Comparison of ENCODE assay signal across 25 cellular contexts in genomic region chr20:44136579-44136978, GRCh38. TPM values are rescaled to one million over a fixed set of nuclear protein-coding genes. Genes with fewer than 3 reads are reported as not detected.
DNase-seq lines count a peak whose midpoint lies in the region; ATAC-seq and TF ChIP-seq lines count a peak whose summit lies in the region.
"Had no signal": no experiment of that assay in that cellular context is flagged by ENCODE, and none has a peak within 500 bp of the region (broad histone marks: within the 10 kb centered on the region; RNA-seq: fewer than 3 reads in every experiment).

No MANE protein-coding gene starts in this region.

- H3K27me3 Mint-ChIP-seq in Caco-2 (ENCODE audit: insufficient read depth, unreplicated experiment), result no peaks in the 10 kb centered on the region
- H3K27me3 Mint-ChIP-seq in activated naive CD4-positive, alpha-beta T cell treated with anti-CD3 and anti-CD28 coated beads for 36 hours (ENCODE audit: low read depth), result peaks cover 4% of the 10 kb centered on the region
- H3K27me3 Mint-ChIP-seq: progenitor cell of endocrine pancreas had no signal

- H3K4me3 Mint-ChIP-seq in Caco-2 (ENCODE audit: unreplicated experiment), result peak overlapping the region; percentile 55
- no peak overlapping the region for H3K4me3 Mint-ChIP-seq in activated naive CD4-positive, alpha-beta T cell treated with anti-CD3 and anti-CD28 coated beads for 36 hours
- H3K4me3 Mint-ChIP-seq: stimulated activated naive CD8-positive, alpha-beta T cell treated with anti-CD3 and anti-CD28 coated beads, Interleukin-15, Interleukin-2, amounts not matched to agents 100 ng/mL and 50 ng/mL, for 24 hours had no signal

- POLR2A ChIA-PET in Caco-2 (lab: Charles Lee), result interaction anchor here (0.6 to 1.7 kb wide), 8 partner anchors 9 to 141 kb away, joined by 3 to 20 read pairs (median 6); partner anchors contain the start of genes JPH2 and OSER1

- intact Hi-C loops in Caco-2 (cut with micrococcal nuclease; ENCODE audit: unreplicated experiment), result loop anchor here (2.0 kb wide), 1 partner anchor 20 kb away; no protein-coding TSS in a partner anchor
- intact Hi-C loops in gastrocnemius medialis (cut with DNase I; ENCODE audit: low total_unique reads), result no loop called here
- intact Hi-C loops in activated naive CD4-positive, alpha-beta T cell treated with anti-CD3 and anti-CD28 coated beads for 36 hours (cut with micrococcal nuclease), result no loop called here

- H3K27ac ChIP-seq in SJSA1 (peak overlapping the region; percentile 23), mesodermal cell (ENCODE audit: low read depth, low read length, severe bottlenecking) (peak overlapping the region; percentile 97), gastrocnemius medialis (peak overlapping the region; percentile 89 to 93 (median 92)), foreskin keratinocyte (no peak overlapping the region)
- H3K27ac ChIP-seq: BLaER1 had no signal

- TF ChIP-seq CTCF in Caco-2 (IDR thresholded peaks at IDR 0.05; ENCODE audit: insufficient read depth in 1 of 2, low read depth in 1 of 2, low read length in 1 of 2, severe bottlenecking in 1 of 2, unreplicated experiment in 1 of 2) (no peak), gastrocnemius medialis (IDR thresholded peaks at IDR 0.05 in 4 of 5, conservative IDR thresholded peaks at IDR 0.05 in 1 of 5) (no peak), foreskin keratinocyte (conservative IDR thresholded peaks at IDR 0.05) (no peak)

- CTCF ChIA-PET in Caco-2 (lab: Charles Lee), result interaction anchor here (0.6 to 3.7 kb wide), 8 partner anchors 9 to 688 kb away, joined by 3 to 52 read pairs (median 8); no protein-coding TSS in a partner anchor
- CTCF ChIA-PET in activated naive CD4-positive, alpha-beta T cell treated with anti-CD3 and anti-CD28 coated beads for 36 hours (lab: Charles Lee), result interaction anchor here (1.3 to 1.7 kb wide), 2 partner anchors 19 to 53 kb away, joined by 3 to 5 read pairs; no protein-coding TSS in a partner anchor

- in situ Hi-C loops in gastrocnemius medialis (cut with MboI; ENCODE audit: low sequenced_read_pairs in 4 of 4), result no loop called here

- peaks cover 8% of the 10 kb centered on the region for H3K36me3 Mint-ChIP-seq in Caco-2 (ENCODE audit: insufficient read depth, unreplicated experiment)
- H3K36me3 Mint-ChIP-seq in activated naive CD4-positive, alpha-beta T cell treated with anti-CD3 and anti-CD28 coated beads for 36 hours (ENCODE audit: low read depth), result no peaks in the 10 kb centered on the region

- no peak for TF ChIP-seq POLR2A in gastrocnemius medialis (IDR thresholded peaks at IDR 0.05)

- ATAC-seq in gastrocnemius medialis (no peak), foreskin keratinocyte (no peak)
- ATAC-seq: PC-3 had no signal

- H3K4me1 Mint-ChIP-seq in Caco-2 (ENCODE audit: low read depth, unreplicated experiment), result peaks cover 39% of the 10 kb centered on the region
- no peaks in the 10 kb centered on the region for H3K4me1 Mint-ChIP-seq in activated naive CD4-positive, alpha-beta T cell treated with anti-CD3 and anti-CD28 coated beads for 36 hours (ENCODE audit: low read depth)

- peaks cover 51% of the 10 kb centered on the region for H3K4me1 ChIP-seq in Caco-2
- H3K4me1 ChIP-seq in SJSA1 (replicated peaks), result peaks cover 42% of the 10 kb centered on the region
- peaks cover 27% of the 10 kb centered on the region for H3K4me1 ChIP-seq in mesodermal cell (ENCODE audit: control insufficient read depth, insufficient read depth, low read length, poor library complexity, severe bottlenecking)
- peaks cover 33 to 41% of the 10 kb centered on the region in 2 donors for H3K4me1 ChIP-seq in gastrocnemius medialis
- no peaks in the 10 kb centered on the region for H3K4me1 ChIP-seq in foreskin keratinocyte

- BruUV-seq in Caco-2 (replicated peaks; lab: Mats Ljungman, UMichigan), result TSS peak; percentile 32

- H3K9me3 ChIP-seq in Caco-2 (no peaks in the 10 kb centered on the region), SJSA1 (replicated peaks) (no peaks in the 10 kb centered on the region), mesodermal cell (ENCODE audit: control insufficient read depth, low read length) (no peaks in the 10 kb centered on the region), gastrocnemius medialis (no peaks in the 10 kb centered on the region)
- H3K9me3 ChIP-seq: BLaER1 had no signal

- H3K9me3 Mint-ChIP-seq in Caco-2 (ENCODE audit: unreplicated experiment), result no peaks in the 10 kb centered on the region
- no peaks in the 10 kb centered on the region for H3K9me3 Mint-ChIP-seq in activated naive CD4-positive, alpha-beta T cell treated with anti-CD3 and anti-CD28 coated beads for 36 hours
- H3K9me3 Mint-ChIP-seq: stimulated activated naive CD8-positive, alpha-beta T cell treated with anti-CD3 and anti-CD28 coated beads, Interleukin-15, Interleukin-2, amounts not matched to agents 100 ng/mL and 50 ng/mL, for 24 hours had no signal

- no peak overlapping the region for H3K4me3 ChIP-seq in Caco-2 (ENCODE audit: low read depth, low read length)
- H3K4me3 ChIP-seq in SJSA1, result no peak overlapping the region
- no peak overlapping the region for H3K4me3 ChIP-seq in mesodermal cell (ENCODE audit: extremely low read depth, insufficient read depth, low read length, poor library complexity, severe bottlenecking)
- no peak overlapping the region for H3K4me3 ChIP-seq in gastrocnemius medialis
- H3K4me3 ChIP-seq: BLaER1 had no signal

- no peak for DNase-seq in Caco-2
- DNase-seq in SJSA1 (ENCODE audit: low read depth in 1 of 2, low spot score in 2 of 2), result no peak
- DNase-seq in gastrocnemius medialis, result peak in 1 of 2 donors; percentile 1
- no peak for DNase-seq in CD1c-positive myeloid dendritic cell (ENCODE audit: extremely low spot score)
- no peak for DNase-seq in foreskin keratinocyte
- no peak for DNase-seq in RPMI8226
- no peak for DNase-seq in activated naive CD4-positive, alpha-beta T cell treated with anti-CD3 and anti-CD28 coated beads for 36 hours
- DNase-seq: ACHN; activated CD4-positive, alpha-beta T cell treated with anti-CD3 and anti-CD28 coated beads for 1 hour; activated naive CD4-positive, alpha-beta T cell treated with anti-CD3 and anti-CD28 coated beads, Interleukin-2, amount 50 U/mL, for 16 hours; activated T-cell treated with anti-CD3 and anti-CD28 coated beads, Interleukin-2, amount 50 U/mL, for 48 hours; cerebellar nuclear complex; effector CD4-positive, alpha-beta T cell; NCI-H1694 treated with DMSO at 0.1 percent for 48 hours; NCI-H226; NCI-H748 treated with DMSO at 0.1 percent for 48 hours; PC-3; stimulated activated CD4-positive, alpha-beta T cell treated with anti-CD3 and anti-CD28 coated beads, Interleukin-4, amount 100 ng/mL, for 24 hours had no signal

- no peaks in the 10 kb centered on the region for H3K36me3 ChIP-seq in Caco-2 (ENCODE audit: control insufficient read depth, insufficient read depth, low read length)
- no peaks in the 10 kb centered on the region; the same call in 1 of the 2 replicates for H3K36me3 ChIP-seq in SJSA1
- no peaks in the 10 kb centered on the region for H3K36me3 ChIP-seq in mesodermal cell (ENCODE audit: control insufficient read depth, insufficient read depth, low read length)
- no peaks in the 10 kb centered on the region for H3K36me3 ChIP-seq in gastrocnemius medialis
- H3K36me3 ChIP-seq: BLaER1 had no signal

- peak overlapping the region; percentile 37 for H3K27ac Mint-ChIP-seq in Caco-2 (ENCODE audit: unreplicated experiment)
- no peak overlapping the region for H3K27ac Mint-ChIP-seq in activated naive CD4-positive, alpha-beta T cell treated with anti-CD3 and anti-CD28 coated beads for 36 hours
- H3K27ac Mint-ChIP-seq: stimulated activated naive CD8-positive, alpha-beta T cell treated with anti-CD3 and anti-CD28 coated beads, Interleukin-15, Interleukin-2, amounts not matched to agents 100 ng/mL and 50 ng/mL, for 24 hours had no signal

- H3K27me3 ChIP-seq in Caco-2 (replicated peaks; ENCODE audit: control insufficient read depth, insufficient read depth, low read length), result no peaks in the 10 kb centered on the region
- H3K27me3 ChIP-seq in SJSA1 (replicated peaks), result no peaks in the 10 kb centered on the region
- H3K27me3 ChIP-seq in gastrocnemius medialis, result no peaks in the 10 kb centered on the region
- H3K27me3 ChIP-seq in foreskin keratinocyte, result no peaks in the 10 kb centered on the region

- 100% methylated on average over 1 of the region's 1 CpG; no CpG with 5 or more reads in 1 of the 2 experiments for WGBS in mesodermal cell (ENCODE audit: insufficient coverage in 2 of 2), 2 experiments

RNA-seq across cellular contexts. Expression of gene JPH2, which starts 50.4 kb away (rescaled TPM):
- 10.5 and 11.1 TPM in 2 replicates for total RNA-seq in Caco-2 (2022)
- 19.1 and 21.7 TPM in 2 replicates for total RNA-seq in SJSA1 (2014; rRNA removed; shearing (Covaris generic))
- 5.5 TPM for polyA plus RNA-seq in mesodermal cell (2013, experiment 1 of 2)
- polyA plus RNA-seq in mesodermal cell (2013, experiment 2 of 2), result 5.6 TPM
- 10 to 100 TPM; 18.3 to 86.6 (median 38.0) TPM for total RNA-seq in gastrocnemius medialis
- 7.1 and 7.8 TPM in 2 replicates for total RNA-seq in foreskin keratinocyte
- polyA plus RNA-seq in foreskin keratinocyte, result 2.6 and 3.0 TPM in 2 replicates
- total RNA-seq in activated naive CD4-positive, alpha-beta T cell treated with anti-CD3 and anti-CD28 coated beads for 36 hours, result not detected
- total RNA-seq: activated CD8-positive, alpha-beta memory T cell treated with anti-CD3 and anti-CD28 coated beads for 36 hours; T-helper 1 cell treated with Interleukin-12 subunit alpha and Interleukin-12 subunit beta and Interleukin-4 antibody, amounts not matched to agents 30 ng/mL and 1 ng/mL, for 36 hours had no signal
- polyA plus RNA-seq: neural cell had no signal
